ENCODE assay signal across 8 cellular contexts in genomic region chr5:88660947-88661869, GRCh38.
DNase-seq lines count a peak whose midpoint lies in the region; ATAC-seq and TF ChIP-seq lines count a peak whose summit lies in the region.

No MANE protein-coding gene starts in this region.

- H4K91ac ChIP-seq in IMR-90 (ENCODE audit: insufficient read depth, low read depth, low read length) = no peak overlapping the region

- H3K9me2 ChIP-seq in GM23338 (ENCODE audit: insufficient read depth) = no peaks in the 10 kb centered on the region

- H2BK20ac ChIP-seq in IMR-90 (ENCODE audit: low read depth, low read length) = no peak overlapping the region

- H3K9ac ChIP-seq in IMR-90 (ENCODE audit: low read depth, low read length) = no peak overlapping the region

- peaks cover 10% of the 10 kb centered on the region for H3F3A ChIP-seq in GM23338 (replicated peaks; ENCODE audit: low read depth)

- H3K23ac ChIP-seq in IMR-90 (ENCODE audit: low read depth, low read length) = no peak overlapping the region

- no peak for TF ChIP-seq POLR2A in breast epithelium (IDR thresholded peaks at IDR 0.05)
- no peak for TF ChIP-seq POLR2A in IMR-90 (IDR thresholded peaks at IDR 0.05; ENCODE audit: low read depth, low read length)

- in situ Hi-C loops in IMR-90 (cut with MboI; ENCODE audit: low sequenced_read_pairs) = no loop called here
- in situ Hi-C loops in Panc1 (cut with HindIII; ENCODE audit: low pct_unique_long_range_greater_than_20kb, low sequenced_read_pairs) = no loop called here

- H4K5ac ChIP-seq in IMR-90 (ENCODE audit: low read depth, low read length) = no peak overlapping the region

- no peak overlapping the region for H4K8ac ChIP-seq in IMR-90 (ENCODE audit: low read depth in 2 of 2, low read length in 2 of 2)

- intact Hi-C loops in breast epithelium (cut with DNase I; ENCODE audit: low total_unique reads) (no loop called here), MCF 10A (cut with micrococcal nuclease) (no loop called here), IMR-90 (cut with micrococcal nuclease) (loop anchor here (5.0 kb wide), 1 partner anchor 399 kb away; no protein-coding TSS in a partner anchor), Panc1 (cut with micrococcal nuclease; ENCODE audit: unreplicated experiment) (no loop called here)

- no peak for TF ChIP-seq RAD21 in IMR-90 (IDR thresholded peaks at IDR 0.05; ENCODE audit: low read length)

- no peaks in the 10 kb centered on the region for H3K9me3 ChIP-seq in breast epithelium
- 0 out of 2 replicates have a peak, but pooled peaks cover 2% of the 10 kb centered on the region for H3K9me3 ChIP-seq in IMR-90 (ENCODE audit: control insufficient read depth, insufficient read depth, low read length)
- no peaks in the 10 kb centered on the region for H3K9me3 ChIP-seq in Panc1 (ENCODE audit: control insufficient read depth, insufficient read depth, low read depth, low read length)

- H3K27me3 ChIP-seq in breast epithelium (peaks cover 5 to 78% of the 10 kb centered on the region in 2 donors), GM23338 (ENCODE audit: insufficient read depth) (peaks cover 83% of the 10 kb centered on the region), IMR-90 (ENCODE audit: control insufficient read depth, insufficient read depth, low read length) (peaks cover 43% of the 10 kb centered on the region), Panc1 (ENCODE audit: control insufficient read depth, insufficient read depth, low read length) (no peaks in the 10 kb centered on the region)

- no peak overlapping the region for H3K27ac Mint-ChIP-seq in MCF 10A (ENCODE audit: low read depth, unreplicated experiment)
- no peak overlapping the region for H3K27ac Mint-ChIP-seq in GM23338

- dilution Hi-C loops in IMR-90 (cut with HindIII; ENCODE audit: low sequenced_read_pairs, unreplicated experiment) = no loop called here

- H3K36me3 ChIP-seq in breast epithelium (no peaks in the 10 kb centered on the region), GM23338 (ENCODE audit: insufficient read depth) (no peaks in the 10 kb centered on the region), IMR-90 (ENCODE audit: control insufficient read depth, insufficient read depth, low read length) (no peaks in the 10 kb centered on the region), Panc1 (ENCODE audit: control insufficient read depth, insufficient read depth, low read length) (no peaks in the 10 kb centered on the region)

- WGBS in IMR-90 (ENCODE audit: extremely low coverage in 2 of 2, insufficient read length in 1 of 2), 2 experiments = 1% methylated on average over 29 of the region's 53 CpGs; no CpG with 5 or more reads in 1 of the 2 experiments

- no peak overlapping the region for H2BK15ac ChIP-seq in IMR-90 (ENCODE audit: low read depth, low read length)

- H2BK120ac ChIP-seq in IMR-90 (ENCODE audit: low read depth, low read length) = no peak overlapping the region

- H3K27me3 Mint-ChIP-seq in MCF 10A (ENCODE audit: insufficient read depth, unreplicated experiment) = peaks cover 69% of the 10 kb centered on the region
- H3K27me3 Mint-ChIP-seq in GM23338 (ENCODE audit: insufficient read depth, low read depth, poor library complexity) = peaks cover 79% of the 10 kb centered on the region

- TF ChIP-seq CTCF in breast epithelium (IDR thresholded peaks at IDR 0.05) (no peak), MCF 10A (IDR thresholded peaks at IDR 0.05; ENCODE audit: unreplicated experiment) (no peak), GM23338 (conservative IDR thresholded peaks at IDR 0.05; ENCODE audit: low read depth in 2 of 2) (0 out of 4 replicates have a peak, but pooled peaks of 1 of the 2 experiments have one; percentile 16), IMR-90 (conservative IDR thresholded peaks at IDR 0.05; ENCODE audit: low read depth, low read length) (no peak), Panc1 (IDR thresholded peaks at IDR 0.05) (no peak)

- H3K36me3 Mint-ChIP-seq in MCF 10A (ENCODE audit: insufficient read depth, unreplicated experiment) (no peaks in the 10 kb centered on the region), GM23338 (ENCODE audit: low read depth) (no peaks in the 10 kb centered on the region; the same call in 2 of the 3 replicates)

- H2AK9ac ChIP-seq in IMR-90 (replicated peaks; ENCODE audit: low read depth, low read length, poor library complexity) = no peak overlapping the region

- H3K9me1 ChIP-seq in IMR-90 (ENCODE audit: insufficient read depth, low read length) = no peaks in the 10 kb centered on the region

- no peak overlapping the region for H3K18ac ChIP-seq in IMR-90 (ENCODE audit: low read depth, low read length)

- ATAC-seq in GM23338 (peak; percentile 85), IMR-90 (ENCODE audit: low read depth) (peak; percentile 99), Panc1 (peak; percentile 92)

- DNase-seq in breast epithelium (ENCODE audit: low spot score in 2 of 2) (no peak), MCF 10A (ENCODE audit: unreplicated experiment) (no peak), GM23338 (ENCODE audit: low spot score) (peak; percentile 96), IMR-90 (peak; percentile 77), Panc1 (ENCODE audit: low read depth, low spot score) (no peak), cerebellum (ENCODE audit: low spot score) (peak; percentile 95), kidney tubule cell (ENCODE audit: low spot score) (peak; percentile 68), superior temporal gyrus (ENCODE audit: extremely low spot score) (peak; percentile 96)

- peak overlapping the region; percentile 74 for H3K4me2 ChIP-seq in GM23338
- peak overlapping the region; percentile 96 for H3K4me2 ChIP-seq in IMR-90 (ENCODE audit: low read depth, low read length)

- H3K4me1 Mint-ChIP-seq in MCF 10A (ENCODE audit: insufficient read depth, unreplicated experiment) (no peaks in the 10 kb centered on the region), GM23338 (peaks cover 56% of the 10 kb centered on the region)

- peaks cover 0 to 2% of the 10 kb centered on the region in 2 donors for H3K4me1 ChIP-seq in breast epithelium
- H3K4me1 ChIP-seq in GM23338 (ENCODE audit: insufficient read depth) = peaks cover 61% of the 10 kb centered on the region
- H3K4me1 ChIP-seq in IMR-90 (ENCODE audit: control insufficient read depth, insufficient read depth, low read length) = peaks cover 2% of the 10 kb centered on the region; the same call in 1 of the 2 replicates
- H3K4me1 ChIP-seq in Panc1 (ENCODE audit: control insufficient read depth, insufficient read depth, low read length) = peaks cover 32% of the 10 kb centered on the region

- CTCF ChIA-PET in MCF 10A (lab: Yijun Ruan, JAX) = interaction anchor here (0.6 to 1.3 kb wide), 4 partner anchors 14 to 953 kb away, joined by 3 to 7 read pairs (median 4); no protein-coding TSS in a partner anchor
- CTCF ChIA-PET in IMR-90 (lab: Yijun Ruan, JAX) = interaction anchor here (1.1 kb wide), 1 partner anchor 19 kb away, joined by 3 read pairs; no protein-coding TSS in a partner anchor
- CTCF ChIA-PET in Panc1 (lab: Charles Lee) = interaction anchor here (0.7 kb wide), 1 partner anchor 32 kb away, joined by 5 read pairs; no protein-coding TSS in a partner anchor

- no peak overlapping the region for H2BK5ac ChIP-seq in IMR-90 (ENCODE audit: low read depth, low read length, poor library complexity, severe bottlenecking)

- no peaks in the 10 kb centered on the region for H3K9me3 Mint-ChIP-seq in MCF 10A (ENCODE audit: unreplicated experiment)
- no peaks in the 10 kb centered on the region for H3K9me3 Mint-ChIP-seq in GM23338

- H3K14ac ChIP-seq in IMR-90 (replicated peaks; ENCODE audit: low read depth, low read length) = no peak overlapping the region

- no peak overlapping the region for H3K27ac ChIP-seq in breast epithelium
- no peak overlapping the region for H3K27ac ChIP-seq in GM23338 (ENCODE audit: low read depth)
- H3K27ac ChIP-seq in IMR-90 (ENCODE audit: insufficient read depth, low read length) = no peak overlapping the region
- peak overlapping the region; percentile 96 for H3K27ac ChIP-seq in Panc1 (ENCODE audit: low read length)

- H2AK5ac ChIP-seq in IMR-90 (ENCODE audit: low read depth, low read length) = no peak overlapping the region

- H3K56ac ChIP-seq in IMR-90 (ENCODE audit: extremely low read depth, insufficient read depth, low read length) = no peak overlapping the region

- H3K79me1 ChIP-seq in IMR-90 (ENCODE audit: low read depth in 1 of 2, low read length in 2 of 2) = no peaks in the 10 kb centered on the region

- H3K4ac ChIP-seq in IMR-90 (ENCODE audit: low read depth, low read length) = no peak overlapping the region

- no peaks in the 10 kb centered on the region for H3K79me2 ChIP-seq in GM23338 (replicated peaks; ENCODE audit: insufficient read depth)

- no peak overlapping the region for H2AFZ ChIP-seq in GM23338
- H2AFZ ChIP-seq in IMR-90 (replicated peaks; ENCODE audit: low read length, poor library complexity) = peak overlapping the region; percentile 80

- no peaks in the 10 kb centered on the region for H4K20me1 ChIP-seq in GM23338 (replicated peaks; ENCODE audit: insufficient read depth)
- H4K20me1 ChIP-seq in IMR-90 (ENCODE audit: insufficient read depth, low read length) = no peaks in the 10 kb centered on the region

- POLR2A ChIA-PET in MCF 10A (lab: Yijun Ruan, JAX) (no interaction called here), IMR-90 (lab: Charles Lee; ENCODE audit: unreplicated experiment) (no interaction called here), Panc1 (lab: Charles Lee) (interaction anchor here (0.5 to 1.4 kb wide), 7 partner anchors 9 to 872 kb away, joined by 3 to 7 read pairs (median 6); no protein-coding TSS in a partner anchor)

- H3K4me3 ChIP-seq in breast epithelium (peak overlapping the region; percentile 23 to 64 (median 43)), GM23338 (peak overlapping the region; percentile 50), IMR-90 (ENCODE audit: insufficient read depth, low read depth, low read length) (peak overlapping the region; percentile 58), Panc1 (ENCODE audit: low read depth in 2 of 2, low read length in 2 of 2) (peak overlapping the region; percentile 49 to 71)

- BruUV-seq in MCF 10A (replicated peaks; lab: Mats Ljungman, UMichigan) (no TSS peak), IMR-90 (replicated peaks; lab: Mats Ljungman, UMichigan) (no TSS peak), Panc1 (replicated peaks; lab: Mats Ljungman, UMichigan) (no TSS peak)

- H3K4me3 Mint-ChIP-seq in MCF 10A (ENCODE audit: unreplicated experiment) (no peak overlapping the region), GM23338 (peak overlapping the region; percentile 64)

TF ChIP-seq in GM23338, 12 proteins besides CTCF, POLR2A, EP300 and RAD21 (continues in another document):
- peak; percentile 33; the same call in 1 of the 2 replicates for TF ChIP-seq CREB1 (CRISPR knock-in tag; IDR thresholded peaks at IDR 0.05; ENCODE audit: low read depth)
- TF ChIP-seq EZH2phosphoT487 (IDR thresholded peaks at IDR 0.05; ENCODE audit: unreplicated experiment) = no peak
- TF ChIP-seq POLR2AphosphoS5 (IDR thresholded peaks at IDR 0.05; ENCODE audit: low read depth) = no peak
- TF ChIP-seq EZH2 (IDR thresholded peaks at IDR 0.05; ENCODE audit: low read depth, unreplicated experiment) = peak; percentile 38

Comparison
In these comparisons a context has a peak if more than half of its experiments do, and no peak if none do; other contexts are left out.
1. DNase-seq: peak in GM23338 (single experiment), IMR-90 (single experiment), cerebellum (single experiment), kidney tubule cell (single experiment) and superior temporal gyrus (single experiment); none in breast epithelium (0 of 2), MCF 10A (single experiment) and Panc1 (single experiment).
2. Peak in every context shown above with its lines, with median percentiles within 50 percentile points of each other: H3K4me3 ChIP-seq and ATAC-seq.